ENCODE assay signal across 24 cellular contexts in genomic region chr1:80059940-80060339, GRCh38.
A peak's percentile ranks its signal among the peaks of the same experiment; 100 is the strongest.
DNase-seq lines count a peak whose midpoint lies in the region; ATAC-seq and TF ChIP-seq lines count a peak whose summit lies in the region.
"Had no signal": no experiment of that assay in that cellular context is flagged by ENCODE, and none has a peak within 500 bp of the region (broad histone marks: within the 10 kb centered on the region; RNA-seq: fewer than 3 reads in every experiment).

No MANE protein-coding gene starts in this region.

- no peak for TF ChIP-seq POLR2A in ovary (IDR thresholded peaks at IDR 0.05)

- DNase-seq in NOMO-1 treated with DMSO at 0.1 percent for 48 hours (lab: John Stamatoyannopoulos, UW; ENCODE audit: unreplicated experiment) (peak; percentile 27), NOMO-1 treated with dmso at 0.1 percent for 144 hours (lab: John Stamatoyannopoulos, UW; ENCODE audit: unreplicated experiment) (no peak), SKM-1 (lab: John Stamatoyannopoulos, UW; ENCODE audit: unreplicated experiment) (peak; percentile 48), endodermal cell (peak; percentile 38), NCI-H2107 treated with DMSO at 0.1 percent for 48 hours (lab: John Stamatoyannopoulos, UW; ENCODE audit: unreplicated experiment) (no peak), ovary (no peak), mesenteric fat pad (ENCODE audit: low spot score) (no peak)
- DNase-seq: activated CD4-positive, alpha-beta T cell treated with anti-CD3 and anti-CD28 coated beads, Interleukin-2, amount 10 ng/mL, durations not matched to agents 24 days and 14 days; activated CD8-positive, alpha-beta memory T cell treated with anti-CD3 and anti-CD28 coated beads, Interleukin-2, amount 50 U/mL, for 4 hours; amniotic stem cell; caudate nucleus; COR-L47; dermis blood vessel endothelial cell; foreskin melanocyte; H9; hypothalamus; natural killer cell; NCI-H1436 treated with DMSO at 0.1 percent for 48 hours; NCI-H2171 treated with DMSO at 0.1 percent for 48 hours; NCI-H748 treated with DMSO at 0.1 percent for 48 hours; pancreas; right lobe of liver had no signal

- H3K27ac ChIP-seq in endodermal cell (ENCODE audit: low read depth, low read length) (no peak overlapping the region), ovary (no peak overlapping the region)
- H3K27ac ChIP-seq: pancreas, right lobe of liver had no signal

- H3K4me1 ChIP-seq in endodermal cell (ENCODE audit: control insufficient read depth, insufficient read depth, low read length) (no peaks in the 10 kb centered on the region), ovary (ENCODE audit: insufficient read depth) (no peaks in the 10 kb centered on the region)
- H3K4me1 ChIP-seq: pancreas had no signal

- no peaks in the 10 kb centered on the region for H3K9me3 ChIP-seq in endodermal cell (ENCODE audit: control insufficient read depth, low read length)
- no peaks in the 10 kb centered on the region for H3K9me3 ChIP-seq in ovary
- H3K9me3 ChIP-seq: pancreas, right lobe of liver had no signal

- no peak for TF ChIP-seq EP300 in ovary (IDR thresholded peaks at IDR 0.05)

- H3K27ac Mint-ChIP-seq in endodermal cell = no peak overlapping the region
- H3K27ac Mint-ChIP-seq: activated CD4-positive, alpha-beta T cell treated with anti-CD3 and anti-CD28 coated beads, Interleukin-2, amount 10 ng/mL, durations not matched to agents 24 days and 14 days; H9; natural killer cell had no signal

- TF ChIP-seq CTCF in endodermal cell (conservative IDR thresholded peaks at IDR 0.05) (no peak), ovary (IDR thresholded peaks at IDR 0.05) (no peak)

- H3K4me3 Mint-ChIP-seq in endodermal cell = no peak overlapping the region
- H3K4me3 Mint-ChIP-seq: activated CD4-positive, alpha-beta T cell treated with anti-CD3 and anti-CD28 coated beads, Interleukin-2, amount 10 ng/mL, durations not matched to agents 24 days and 14 days; H9; natural killer cell had no signal

- no peaks in the 10 kb centered on the region for H3K27me3 Mint-ChIP-seq in endodermal cell (ENCODE audit: insufficient read depth)
- H3K27me3 Mint-ChIP-seq: activated CD4-positive, alpha-beta T cell treated with anti-CD3 and anti-CD28 coated beads, Interleukin-2, amount 10 ng/mL, durations not matched to agents 24 days and 14 days had no signal

- H3K27me3 ChIP-seq in endodermal cell (ENCODE audit: control insufficient read depth, insufficient read depth, low read length, poor library complexity, severe bottlenecking) = no peaks in the 10 kb centered on the region
- peaks cover 2% of the 10 kb centered on the region for H3K27me3 ChIP-seq in ovary
- H3K27me3 ChIP-seq: pancreas, right lobe of liver had no signal

- peaks cover 3% of the 10 kb centered on the region for H3K36me3 Mint-ChIP-seq in endodermal cell (ENCODE audit: low read depth)
- H3K36me3 Mint-ChIP-seq: natural killer cell had no signal

- intact Hi-C loops in ovary (cut with DNase I) = no loop called here

- no peak overlapping the region for H3K4me3 ChIP-seq in endodermal cell (ENCODE audit: low read length)
- H3K4me3 ChIP-seq in ovary = no peak overlapping the region
- H3K4me3 ChIP-seq: pancreas, right lobe of liver had no signal

- peaks cover 3% of the 10 kb centered on the region for H3K4me1 Mint-ChIP-seq in endodermal cell
- H3K4me1 Mint-ChIP-seq: activated CD4-positive, alpha-beta T cell treated with anti-CD3 and anti-CD28 coated beads, Interleukin-2, amount 10 ng/mL, durations not matched to agents 24 days and 14 days; natural killer cell had no signal

- no peaks in the 10 kb centered on the region for H3K36me3 ChIP-seq in endodermal cell (ENCODE audit: control insufficient read depth, insufficient read depth, low read length)
- H3K36me3 ChIP-seq in ovary = no peaks in the 10 kb centered on the region
- H3K36me3 ChIP-seq: pancreas, right lobe of liver had no signal

- H3K9me3 Mint-ChIP-seq in endodermal cell = no peaks in the 10 kb centered on the region
- H3K9me3 Mint-ChIP-seq: activated CD4-positive, alpha-beta T cell treated with anti-CD3 and anti-CD28 coated beads, Interleukin-2, amount 10 ng/mL, durations not matched to agents 24 days and 14 days; H9 had no signal

- 75 to 86% methylated on average over 4 of the region's 4 CpGs for WGBS in endodermal cell (ENCODE audit: insufficient coverage in 1 of 2, insufficient read length in 1 of 2), 2 experiments
- 91 to 96% (median 93%) methylated on average over 4 of the region's 4 CpGs for WGBS in ovary, 3 donors

- H3K9ac ChIP-seq in endodermal cell (ENCODE audit: extremely low read depth, low read length, poor library complexity, severe bottlenecking) = no peak overlapping the region

- ATAC-seq in HG02798 (IDR thresholded peaks at IDR 0.05; ENCODE audit: poor library complexity, unreplicated experiment) = no peak
- ATAC-seq: natural killer cell, pancreas, right lobe of liver, SK-N-SH treated with all-trans-retinoic acid at 6 μM for 48 hours had no signal

Comparison
In these comparisons a context has a peak if more than half of its experiments do, and no peak if none do; other contexts are left out.
1. DNase-seq: peak in NOMO-1 treated with DMSO at 0.1 percent for 48 hours (single experiment), SKM-1 (single experiment) and endodermal cell (single experiment); none in NOMO-1 treated with dmso at 0.1 percent for 144 hours (single experiment), NCI-H2107 treated with DMSO at 0.1 percent for 48 hours (single experiment), ovary (0 of 5) and mesenteric fat pad (single experiment).